In the genomic region with DNA sequence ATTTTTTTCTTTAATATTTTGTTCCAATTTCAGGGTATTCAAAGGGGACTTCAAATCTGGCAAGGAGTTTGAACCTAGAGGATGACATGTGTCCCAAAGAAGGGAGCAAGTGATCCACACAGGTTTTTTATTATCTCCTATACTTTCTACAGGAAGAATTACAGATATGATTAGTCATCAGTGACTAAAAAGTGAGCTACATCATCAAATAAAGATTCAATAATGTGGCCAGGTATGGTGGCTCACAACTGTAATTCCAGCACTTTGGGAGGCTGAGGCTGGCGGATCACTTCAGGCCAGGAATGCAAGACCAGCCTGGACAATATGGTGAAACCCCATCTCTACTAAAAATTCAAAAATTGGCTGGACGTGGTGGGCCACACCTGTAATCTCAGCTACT, we compare ENCODE assay signal across 27 cellular contexts.
"Had no signal": no experiment of that assay in that cellular context is flagged by ENCODE, and none has a peak within 500 bp of the region (broad histone marks: within the 10 kb centered on the region; RNA-seq: fewer than 3 reads in every experiment).

No MANE protein-coding gene starts in this region.

- H3K4me3 Mint-ChIP-seq: immature natural killer cell; memory B cell; naive thymus-derived CD4-positive, alpha-beta T cell; natural killer cell treated with Interleukin-12 subunit alpha and Interleukin-12 subunit beta and Interleukin-15 and Interleukin-18, amount 100 ng/mL, for 72 hours; stimulated activated naive B cell treated with anti-CD40 and anti-IgM and Interleukin-4, amounts not matched to agents 10 μg/mL and 1 μg/mL and 100 μg/mL, for 72 hours had no signal

- DNase-seq: hypothalamus; immature natural killer cell; kidney; left ventricle myocardium inferior; midbrain; mucosa of descending colon; naive thymus-derived CD4-positive, alpha-beta T cell; ovary; right cardiac atrium; stimulated activated CD4-positive, alpha-beta T cell treated with anti-CD3 and anti-CD28 coated beads, Interleukin-12 subunit alpha, Interleukin-12 subunit beta, amount 100 ng/mL, for 4 hours; stimulated activated CD4-positive, alpha-beta T cell treated with anti-CD3 and anti-CD28 coated beads, Interleukin-15, amount 100 ng/mL, for 24 hours; stimulated activated CD4-positive, alpha-beta T cell treated with anti-CD3 and anti-CD28 coated beads, Interleukin-2, amount 100 ng/mL, for 24 hours; stimulated activated CD4-positive, alpha-beta T cell treated with anti-CD3 and anti-CD28 coated beads, Interleukin-4, amount 100 ng/mL, for 1 hour; stimulated activated naive B cell treated with anti-CD40 and anti-IgM and Interleukin-4, amounts not matched to agents 10 μg/mL and 1 μg/mL and 100 μg/mL, for 72 hours; stimulated activated naive CD8-positive, alpha-beta T cell treated with anti-CD3 and anti-CD28 coated beads, Interleukin-15, Interleukin-2, amounts not matched to agents 100 U/mL and 50 U/mL, for 24 hours; stomach; testis; thyroid gland; transverse colon; upper lobe of left lung had no signal

- ATAC-seq: mucosa of descending colon; naive thymus-derived CD4-positive, alpha-beta T cell; natural killer cell treated with Interleukin-12 subunit alpha and Interleukin-12 subunit beta and Interleukin-15 and Interleukin-18, amount 100 ng/mL, for 72 hours; right cardiac atrium; sciatic nerve; stimulated activated naive B cell treated with anti-CD40 and anti-IgM and Interleukin-4, amounts not matched to agents 10 μg/mL and 1 μg/mL and 100 μg/mL, for 72 hours; stimulated activated naive CD8-positive, alpha-beta T cell treated with anti-CD3 and anti-CD28 coated beads, Interleukin-15, Interleukin-2, amounts not matched to agents 100 U/mL and 50 U/mL, for 24 hours had no signal

- H3K36me3 ChIP-seq: left ventricle myocardium inferior, ovary, thyroid gland, transverse colon, upper lobe of left lung, vagina had no signal

- H3K4me1 ChIP-seq: stomach, testis, thyroid gland, transverse colon, upper lobe of left lung, vagina had no signal

- H3K27me3 ChIP-seq: ovary, stomach, testis, thyroid gland, transverse colon, upper lobe of left lung, vagina had no signal

- H3K27ac ChIP-seq: left ventricle myocardium inferior, ovary, skin epidermis, stomach, testis, thyroid gland, transverse colon, upper lobe of left lung, vagina had no signal

- H3K36me3 Mint-ChIP-seq: natural killer cell treated with Interleukin-12 subunit alpha and Interleukin-12 subunit beta and Interleukin-15 and Interleukin-18, amount 100 ng/mL, for 72 hours; stimulated activated naive B cell treated with anti-CD40 and anti-IgM and Interleukin-4, amounts not matched to agents 10 μg/mL and 1 μg/mL and 100 μg/mL, for 72 hours had no signal

- H3K27ac Mint-ChIP-seq: immature natural killer cell; memory B cell; naive thymus-derived CD4-positive, alpha-beta T cell; natural killer cell treated with Interleukin-12 subunit alpha and Interleukin-12 subunit beta and Interleukin-15 and Interleukin-18, amount 100 ng/mL, for 72 hours; progenitor cell of endocrine pancreas; stimulated activated naive B cell treated with anti-CD40 and anti-IgM and Interleukin-4, amounts not matched to agents 10 μg/mL and 1 μg/mL and 100 μg/mL, for 72 hours had no signal

- H3K4me3 ChIP-seq: left ventricle myocardium inferior, lung, mucosa of descending colon, ovary, skin epidermis, stomach, testis, thyroid gland, transverse colon, upper lobe of left lung, vagina had no signal

- H3K9me3 ChIP-seq: mucosa of descending colon, ovary, testis, thyroid gland, transverse colon, upper lobe of left lung had no signal

- H3K4me1 Mint-ChIP-seq: immature natural killer cell; memory B cell; naive thymus-derived CD4-positive, alpha-beta T cell had no signal

- H3K9me3 Mint-ChIP-seq: natural killer cell treated with Interleukin-12 subunit alpha and Interleukin-12 subunit beta and Interleukin-15 and Interleukin-18, amount 100 ng/mL, for 72 hours had no signal
